Comparison of ENCODE assay signal across 7 cellular contexts in genomic region chr14:76720382-76720813, GRCh38. TPM values are rescaled to one million over a fixed set of nuclear protein-coding genes. Genes with fewer than 3 reads are reported as not detected.
DNase-seq lines count a peak whose midpoint lies in the region; ATAC-seq and TF ChIP-seq lines count a peak whose summit lies in the region.

No MANE protein-coding gene starts in this region.

- no peaks in the 10 kb centered on the region for H3K36me3 Mint-ChIP-seq in activated T-helper 1 cell treated with anti-CD3 and anti-CD28 coated beads, Interleukin-12 subunit alpha, Interleukin-12 subunit beta, Interleukin-2, Interleukin-4 antibody, amounts not matched to agents 30 ng/mL and 10 ng/mL and 1 ng/mL, durations not matched to agents 14 hours and 24 hours and 36 hours (ENCODE audit: low read depth)

- in situ Hi-C loops in GM13976 (cut with MboI; ENCODE audit: low sequenced_read_pairs, unreplicated experiment): no loop called here

- no peak overlapping the region for H3K27ac Mint-ChIP-seq in activated T-helper 1 cell treated with anti-CD3 and anti-CD28 coated beads, Interleukin-12 subunit alpha, Interleukin-12 subunit beta, Interleukin-2, Interleukin-4 antibody, amounts not matched to agents 30 ng/mL and 10 ng/mL and 1 ng/mL, durations not matched to agents 14 hours and 24 hours and 36 hours

- ATAC-seq in HG02798 (IDR thresholded peaks at IDR 0.05; ENCODE audit: poor library complexity, unreplicated experiment): peak; percentile 48

- no peaks in the 10 kb centered on the region for H3K9me3 Mint-ChIP-seq in activated T-helper 1 cell treated with anti-CD3 and anti-CD28 coated beads, Interleukin-12 subunit alpha, Interleukin-12 subunit beta, Interleukin-2, Interleukin-4 antibody, amounts not matched to agents 30 ng/mL and 10 ng/mL and 1 ng/mL, durations not matched to agents 14 hours and 24 hours and 36 hours

- H3K4me3 Mint-ChIP-seq in activated T-helper 1 cell treated with anti-CD3 and anti-CD28 coated beads, Interleukin-12 subunit alpha, Interleukin-12 subunit beta, Interleukin-2, Interleukin-4 antibody, amounts not matched to agents 30 ng/mL and 10 ng/mL and 1 ng/mL, durations not matched to agents 14 hours and 24 hours and 36 hours: no peak overlapping the region

- DNase-seq in GM13976 (ENCODE audit: low spot score) (peak; percentile 64), NOMO-1 treated with dmso at 0.1 percent for 144 hours (lab: John Stamatoyannopoulos, UW; ENCODE audit: unreplicated experiment) (peak; percentile 31), foreskin melanocyte (peak; percentile 37), pulmonary artery endothelial cell (ENCODE audit: low read depth, low spot score) (peak; percentile 83), NCI-H1930 (lab: John Stamatoyannopoulos, UW) (no peak)
- DNase-seq in activated T-helper 1 cell treated with anti-CD3 and anti-CD28 coated beads, Interleukin-12 subunit alpha, Interleukin-12 subunit beta, Interleukin-2, Interleukin-4 antibody, amounts not matched to agents 30 ng/mL and 10 ng/mL and 1 ng/mL, durations not matched to agents 14 hours and 24 hours and 36 hours (ENCODE audit: low spot score): no peak

- peaks cover 9% of the 10 kb centered on the region for H3K27me3 Mint-ChIP-seq in activated T-helper 1 cell treated with anti-CD3 and anti-CD28 coated beads, Interleukin-12 subunit alpha, Interleukin-12 subunit beta, Interleukin-2, Interleukin-4 antibody, amounts not matched to agents 30 ng/mL and 10 ng/mL and 1 ng/mL, durations not matched to agents 14 hours and 24 hours and 36 hours (ENCODE audit: insufficient read depth)

- no peak for TF ChIP-seq CTCF in GM13976 (IDR thresholded peaks at IDR 0.05; ENCODE audit: borderline replicate concordance, control extremely low read depth, extremely low read depth, insufficient read depth, missing control alignments)

- H3K4me1 Mint-ChIP-seq in activated T-helper 1 cell treated with anti-CD3 and anti-CD28 coated beads, Interleukin-12 subunit alpha, Interleukin-12 subunit beta, Interleukin-2, Interleukin-4 antibody, amounts not matched to agents 30 ng/mL and 10 ng/mL and 1 ng/mL, durations not matched to agents 14 hours and 24 hours and 36 hours (ENCODE audit: low read depth): no peaks in the 10 kb centered on the region

- intact Hi-C loops in activated T-helper 1 cell treated with anti-CD3 and anti-CD28 coated beads, Interleukin-12 subunit alpha, Interleukin-12 subunit beta, Interleukin-2, Interleukin-4 antibody, amounts not matched to agents 30 ng/mL and 10 ng/mL and 1 ng/mL, durations not matched to agents 14 hours and 24 hours and 36 hours (cut with micrococcal nuclease): no loop called here

RNA-seq across cellular contexts. Expression of gene VASH1, which starts 40.9 kb away (rescaled TPM):
- 94.6 and 104 TPM in 2 replicates for total RNA-seq in pulmonary artery endothelial cell
- total RNA-seq in activated T-helper 1 cell treated with anti-CD3 and anti-CD28 coated beads, Interleukin-12 subunit alpha, Interleukin-12 subunit beta, Interleukin-2, Interleukin-4 antibody, amounts not matched to agents 30 ng/mL and 10 ng/mL and 1 ng/mL, durations not matched to agents 14 hours and 24 hours and 36 hours: 6.1 and 7.1 TPM in 2 replicates

Comparison
In these comparisons a context has a peak if more than half of its experiments do, and no peak if none do; other contexts are left out.
1. DNase-seq: peak in GM13976 (single experiment), NOMO-1 treated with dmso at 0.1 percent for 144 hours (single experiment), foreskin melanocyte (single experiment) and pulmonary artery endothelial cell (single experiment); none in activated T-helper 1 cell treated with anti-CD3 and anti-CD28 coated beads, Interleukin-12 subunit alpha, Interleukin-12 subunit beta, Interleukin-2, Interleukin-4 antibody, amounts not matched to agents 30 ng/mL and 10 ng/mL and 1 ng/mL, durations not matched to agents 14 hours and 24 hours and 36 hours (single experiment) and NCI-H1930 (0 of 2).
2. RNA of gene VASH1, which starts 40.9 kb away (total RNA-seq): 94.6 to 104 TPM in pulmonary artery endothelial cell; 6.1 to 7.1 TPM in activated T-helper 1 cell treated with anti-CD3 and anti-CD28 coated beads, Interleukin-12 subunit alpha, Interleukin-12 subunit beta, Interleukin-2, Interleukin-4 antibody, amounts not matched to agents 30 ng/mL and 10 ng/mL and 1 ng/mL, durations not matched to agents 14 hours and 24 hours and 36 hours; every median in the first group is over 10 times any median in the second.